ENCODE assay signal across 19 cellular contexts in genomic region chr3:15434756-15435155, GRCh38. TPM values are rescaled to one million over a fixed set of nuclear protein-coding genes. Genes with fewer than 3 reads are reported as not detected.
A peak's percentile ranks its signal among the peaks of the same experiment; 100 is the strongest.
DNase-seq lines count a peak whose midpoint lies in the region; ATAC-seq and TF ChIP-seq lines count a peak whose summit lies in the region.
"Had no signal": no experiment of that assay in that cellular context is flagged by ENCODE, and none has a peak within 500 bp of the region (broad histone marks: within the 10 kb centered on the region; RNA-seq: fewer than 3 reads in every experiment).

No MANE protein-coding gene starts in this region.

- DNase-seq in activated naive CD4-positive, alpha-beta T cell treated with anti-CD3 and anti-CD28 coated beads, Interleukin-2, amount 10 ng/mL, durations not matched to agents 7 days and 5 days = peak; percentile 31
- DNase-seq in activated naive CD4-positive, alpha-beta T cell treated with anti-CD3 and anti-CD28 coated beads, Interleukin-2, amount 50 U/mL, for 16 hours = no peak
- DNase-seq in NCI-H69 (lab: John Stamatoyannopoulos, UW) (no peak), superior temporal gyrus (ENCODE audit: extremely low spot score) (no peak)
- no peak for DNase-seq in stimulated activated CD8-positive, alpha-beta memory T cell treated with anti-CD3 and anti-CD28 coated beads, Interleukin-4, amount 100 ng/mL, for 48 hours
- DNase-seq: AML-193; CD4-positive, alpha-beta memory T cell; COR-L47; DMS53; KBM-7; MG63; NCI-H1105 treated with DMSO at 0.1 percent for 48 hours; NCI-H2029; NCI-H446; NCI-H526 treated with DMSO at 0.1 percent for 48 hours; Peyer's patch; SIG-M5 had no signal

- no peak overlapping the region for H3K27ac Mint-ChIP-seq in activated naive CD4-positive, alpha-beta T cell treated with anti-CD3 and anti-CD28 coated beads, Interleukin-2, amount 10 ng/mL, durations not matched to agents 7 days and 5 days
- peak overlapping the region; percentile 28 for H3K27ac Mint-ChIP-seq in activated T-helper 17 cell treated with anti-CD3 and anti-CD28 coated beads, Interleukin-2, amount 50 U/mL, for 72 hours

- no peak for TF ChIP-seq EP300 in Ishikawa (IDR thresholded peaks at IDR 0.05; ENCODE audit: borderline replicate concordance)

- no peak for TF ChIP-seq RAD21 in Ishikawa (IDR thresholded peaks at IDR 0.05; ENCODE audit: low read depth)

- no peaks in the 10 kb centered on the region for H3K9me3 Mint-ChIP-seq in activated naive CD4-positive, alpha-beta T cell treated with anti-CD3 and anti-CD28 coated beads, Interleukin-2, amount 10 ng/mL, durations not matched to agents 7 days and 5 days
- no peaks in the 10 kb centered on the region for H3K9me3 Mint-ChIP-seq in activated T-helper 17 cell treated with anti-CD3 and anti-CD28 coated beads, Interleukin-2, amount 50 U/mL, for 72 hours
- H3K9me3 Mint-ChIP-seq: CD4-positive, alpha-beta memory T cell had no signal

- no peaks in the 10 kb centered on the region for H3K27me3 Mint-ChIP-seq in activated naive CD4-positive, alpha-beta T cell treated with anti-CD3 and anti-CD28 coated beads, Interleukin-2, amount 10 ng/mL, durations not matched to agents 7 days and 5 days
- H3K27me3 Mint-ChIP-seq in activated T-helper 17 cell treated with anti-CD3 and anti-CD28 coated beads, Interleukin-2, amount 50 U/mL, for 72 hours = no peaks in the 10 kb centered on the region
- H3K27me3 Mint-ChIP-seq: CD4-positive, alpha-beta memory T cell had no signal

- ATAC-seq in activated T-helper 17 cell treated with anti-CD3 and anti-CD28 coated beads, Interleukin-2, amount 50 U/mL, for 72 hours (replicated peaks) = no peak

- H3K4me3 Mint-ChIP-seq in activated naive CD4-positive, alpha-beta T cell treated with anti-CD3 and anti-CD28 coated beads, Interleukin-2, amount 10 ng/mL, durations not matched to agents 7 days and 5 days = no peak overlapping the region
- H3K4me3 Mint-ChIP-seq in activated T-helper 17 cell treated with anti-CD3 and anti-CD28 coated beads, Interleukin-2, amount 50 U/mL, for 72 hours = no peak overlapping the region
- H3K4me3 Mint-ChIP-seq: CD4-positive, alpha-beta memory T cell had no signal

- H3K36me3 Mint-ChIP-seq in activated naive CD4-positive, alpha-beta T cell treated with anti-CD3 and anti-CD28 coated beads, Interleukin-2, amount 10 ng/mL, durations not matched to agents 7 days and 5 days = peaks cover 64% of the 10 kb centered on the region
- H3K36me3 Mint-ChIP-seq in activated T-helper 17 cell treated with anti-CD3 and anti-CD28 coated beads, Interleukin-2, amount 50 U/mL, for 72 hours (ENCODE audit: low read depth) = peaks cover 96% of the 10 kb centered on the region

- CTCF ChIA-PET in activated naive CD4-positive, alpha-beta T cell treated with anti-CD3 and anti-CD28 coated beads, Interleukin-2, amount 10 ng/mL, durations not matched to agents 7 days and 5 days (lab: Charles Lee) = interaction anchor here (1.2 kb wide), 1 partner anchor 122 kb away, joined by 6 read pairs; no protein-coding TSS in a partner anchor

- H3K4me1 Mint-ChIP-seq in activated naive CD4-positive, alpha-beta T cell treated with anti-CD3 and anti-CD28 coated beads, Interleukin-2, amount 10 ng/mL, durations not matched to agents 7 days and 5 days = peaks cover 18% of the 10 kb centered on the region
- peaks cover 7% of the 10 kb centered on the region for H3K4me1 Mint-ChIP-seq in activated T-helper 17 cell treated with anti-CD3 and anti-CD28 coated beads, Interleukin-2, amount 50 U/mL, for 72 hours

TF ChIP-seq in Ishikawa, 13 proteins besides CTCF, POLR2A, EP300 and RAD21:
- peak; percentile 83 for TF ChIP-seq REST (IDR thresholded peaks at IDR 0.05; ENCODE audit: low read depth)
- TF ChIP-seq CREB1 (IDR thresholded peaks at IDR 0.05; ENCODE audit: low read depth) = no peak

RNA-seq across cellular contexts. Expression of gene EAF1, which starts 7.4 kb away (rescaled TPM):
- total RNA-seq in activated T-helper 17 cell treated with anti-CD3 and anti-CD28 coated beads, Interleukin-2, amount 50 U/mL, for 72 hours = 10 to 100 TPM; 31.5 to 37.0 TPM

RNA-seq across cellular contexts. Expression of gene METTL6, which starts 7.4 kb away (rescaled TPM):
- 10 to 100 TPM; 16.5 to 19.7 TPM for total RNA-seq in activated T-helper 17 cell treated with anti-CD3 and anti-CD28 coated beads, Interleukin-2, amount 50 U/mL, for 72 hours
